11 cellular contexts compared by ENCODE assay signal in genomic region chr16:84360170-84360569, GRCh38. TPM values are rescaled to one million over a fixed set of nuclear protein-coding genes. Genes with fewer than 3 reads are reported as not detected.
DNase-seq lines count a peak whose midpoint lies in the region; ATAC-seq, FAIRE-seq and TF ChIP-seq lines count a peak whose summit lies in the region.
"Had no signal": no experiment of that assay in that cellular context is flagged by ENCODE, and none has a peak within 500 bp of the region (broad histone marks: within the 10 kb centered on the region; RNA-seq: fewer than 3 reads in every experiment).

No MANE protein-coding gene starts in this region.

- no peak overlapping the region for H4K5ac ChIP-seq in IMR-90 (ENCODE audit: low read depth, low read length)

- no peak overlapping the region for H2AK9ac ChIP-seq in IMR-90 (replicated peaks; ENCODE audit: low read depth, low read length, poor library complexity)

- H4K20me1 ChIP-seq in IMR-90 (ENCODE audit: insufficient read depth, low read length) = peaks cover 2% of the 10 kb centered on the region; the same call in 1 of the 2 replicates
- peaks cover 4% of the 10 kb centered on the region; the same call in 1 of the 2 replicates for H4K20me1 ChIP-seq in K562 (replicated peaks; ENCODE audit: control insufficient read depth, insufficient read depth, low read length)
- H4K20me1 ChIP-seq in SK-N-SH (ENCODE audit: insufficient read depth) = no peaks in the 10 kb centered on the region

- peaks cover 3% of the 10 kb centered on the region; the same call in 1 of the 2 replicates for H3K4me1 ChIP-seq in IMR-90 (ENCODE audit: control insufficient read depth, insufficient read depth, low read length)
- H3K4me1 ChIP-seq in K562 (replicated peaks in 1 of 2; ENCODE audit: control insufficient read depth in 2 of 2, insufficient read depth in 2 of 2, low read length in 2 of 2) = no peaks in the 10 kb centered on the region
- peaks cover 0 to 10% of the 10 kb centered on the region in 2 donors for H3K4me1 ChIP-seq in thyroid gland
- H3K4me1 ChIP-seq in SK-N-SH (ENCODE audit: control insufficient read depth in 1 of 2, insufficient read depth in 2 of 2, low read depth in 1 of 2, low read length in 1 of 2) = no peaks in the 10 kb centered on the region

- peak overlapping the region; percentile 52 for H3K4me3 Mint-ChIP-seq in activated CD4-positive, alpha-beta T cell treated with anti-CD3 and anti-CD28 coated beads, Interleukin-2, amount 10 ng/mL, durations not matched to agents 24 days and 14 days

- no peaks in the 10 kb centered on the region for H3F3A ChIP-seq in SK-N-SH (replicated peaks; ENCODE audit: insufficient read depth)

- H3K27me3 Mint-ChIP-seq in activated CD4-positive, alpha-beta T cell treated with anti-CD3 and anti-CD28 coated beads, Interleukin-2, amount 10 ng/mL, durations not matched to agents 24 days and 14 days = peaks cover 5% of the 10 kb centered on the region

- TF ChIP-seq RAD21 in IMR-90 (IDR thresholded peaks at IDR 0.05; ENCODE audit: low read length) (no peak), K562 (CRISPR knock-in tag; conservative IDR thresholded peaks at IDR 0.05 in 1 of 2, IDR thresholded peaks at IDR 0.05 in 1 of 2) (no peak), SK-N-SH (IDR thresholded peaks at IDR 0.05; ENCODE audit: low read length) (no peak)

- H3K79me1 ChIP-seq in IMR-90 (ENCODE audit: low read depth in 1 of 2, low read length in 2 of 2) = no peaks in the 10 kb centered on the region

- H2AK5ac ChIP-seq in IMR-90 (ENCODE audit: low read depth, low read length) = no peak overlapping the region

- WGBS in IMR-90 (ENCODE audit: extremely low coverage in 2 of 2, insufficient read length in 1 of 2), 2 experiments = 92% methylated on average over 8 of the region's 15 CpGs; no CpG with 5 or more reads in 1 of the 2 experiments
- 2% methylated on average over 15 of the region's 15 CpGs for WGBS in K562 (ENCODE audit: insufficient coverage, low coverage, missing lambda C conversion rate)
- 81 to 85% methylated on average over 15 of the region's 15 CpGs for WGBS in thyroid gland, 2 donors
- 76% methylated on average over 15 of the region's 15 CpGs for WGBS in SK-N-SH (ENCODE audit: low lambda C conversion rate)

- H3K36me3 ChIP-seq in IMR-90 (ENCODE audit: control insufficient read depth, insufficient read depth, low read length) (no peaks in the 10 kb centered on the region), K562 (ENCODE audit: control insufficient read depth, insufficient read depth, low read length) (no peaks in the 10 kb centered on the region), thyroid gland (no peaks in the 10 kb centered on the region), SK-N-SH (replicated peaks in 1 of 2; ENCODE audit: control insufficient read depth in 1 of 2, insufficient read depth in 2 of 2, low read length in 1 of 2) (no peaks in the 10 kb centered on the region)
- H3K36me3 ChIP-seq: heart right ventricle had no signal

- intact Hi-C loops in IMR-90 (cut with micrococcal nuclease) (no loop called here), K562 (cut with micrococcal nuclease) (no loop called here), thyroid gland (cut with DNase I) (no loop called here)
- intact Hi-C loops in activated CD4-positive, alpha-beta T cell treated with anti-CD3 and anti-CD28 coated beads, Interleukin-2, amount 10 ng/mL, durations not matched to agents 24 days and 14 days (cut with micrococcal nuclease) = no loop called here

- H3K4me3 ChIP-seq in IMR-90 (ENCODE audit: insufficient read depth, low read depth, low read length) (no peak overlapping the region), K562 (no peak overlapping the region), thyroid gland (replicated peaks in 1 of 3) (no peak overlapping the region), SK-N-SH (ENCODE audit: low read depth in 2 of 2, low read length in 1 of 2) (no peak overlapping the region)
- H3K4me3 ChIP-seq: heart right ventricle, mucosa of descending colon had no signal

- TF ChIP-seq POLR2A in IMR-90 (IDR thresholded peaks at IDR 0.05; ENCODE audit: low read depth, low read length) (no peak), K562 (conservative IDR thresholded peaks at IDR 0.05) (no peak), thyroid gland (IDR thresholded peaks at IDR 0.05) (no peak)

- no peak overlapping the region for H4K8ac ChIP-seq in IMR-90 (ENCODE audit: low read depth in 2 of 2, low read length in 2 of 2)

- CTCF ChIA-PET in IMR-90 (lab: Yijun Ruan, JAX) (no interaction called here), K562 (lab: Yijun Ruan, JAX; ENCODE audit: low intra/inter-chr PET ratio) (no interaction called here), SK-N-SH (lab: Yijun Ruan, JAX) (no interaction called here)

- no peak overlapping the region for H2BK5ac ChIP-seq in IMR-90 (ENCODE audit: low read depth, low read length, poor library complexity, severe bottlenecking)

- H3K9me3 Mint-ChIP-seq in activated CD4-positive, alpha-beta T cell treated with anti-CD3 and anti-CD28 coated beads, Interleukin-2, amount 10 ng/mL, durations not matched to agents 24 days and 14 days = peaks cover 7% of the 10 kb centered on the region

- in situ Hi-C loops in IMR-90 (cut with MboI; ENCODE audit: low sequenced_read_pairs) (no loop called here), K562 (cut with MboI) (no loop called here)

- H3K4me1 Mint-ChIP-seq in activated CD4-positive, alpha-beta T cell treated with anti-CD3 and anti-CD28 coated beads, Interleukin-2, amount 10 ng/mL, durations not matched to agents 24 days and 14 days = peaks cover 38% of the 10 kb centered on the region

- H3K27ac Mint-ChIP-seq in activated CD4-positive, alpha-beta T cell treated with anti-CD3 and anti-CD28 coated beads, Interleukin-2, amount 10 ng/mL, durations not matched to agents 24 days and 14 days = peak overlapping the region; percentile 57

- no peak overlapping the region for H3K56ac ChIP-seq in IMR-90 (ENCODE audit: extremely low read depth, insufficient read depth, low read length)

- H2BK15ac ChIP-seq in IMR-90 (ENCODE audit: low read depth, low read length) = no peak overlapping the region

- DNase-seq in IMR-90 (peak; percentile 25), K562 (ENCODE audit: extremely low read depth in 1 of 4, low spot score in 3 of 4) (no peak), thyroid gland (no peak), SK-N-SH (no peak)
- DNase-seq in activated CD4-positive, alpha-beta T cell treated with anti-CD3 and anti-CD28 coated beads, Interleukin-2, amount 10 ng/mL, durations not matched to agents 24 days and 14 days = peak; percentile 87
- peak; percentile 31 to 46 for DNase-seq in stimulated activated CD8-positive, alpha-beta memory T cell treated with anti-CD3 and anti-CD28 coated beads, Interleukin-15, amount 100 ng/mL, for 48 hours (ENCODE audit: low read depth in 2 of 2)
- no peak for DNase-seq in effector CD4-positive, alpha-beta T cell
- DNase-seq: heart right ventricle, NCI-H1930, SHP77 treated with DMSO at 0.1 percent for 48 hours had no signal

- H3K4me2 ChIP-seq in IMR-90 (ENCODE audit: low read depth, low read length) = no peak overlapping the region
- H3K4me2 ChIP-seq in K562 (ENCODE audit: insufficient read depth, low read length) = no peak overlapping the region
- H3K4me2 ChIP-seq in SK-N-SH = no peak overlapping the region

- no peak for ATAC-seq in IMR-90 (ENCODE audit: low read depth)
- ATAC-seq in K562 = no peak
- ATAC-seq: heart right ventricle, mucosa of descending colon had no signal

- H3K18ac ChIP-seq in IMR-90 (ENCODE audit: low read depth, low read length) = no peak overlapping the region

- H3K27me3 ChIP-seq in IMR-90 (ENCODE audit: control insufficient read depth, insufficient read depth, low read length) (peaks cover 58% of the 10 kb centered on the region), K562 (ENCODE audit: control insufficient read depth in 2 of 2, insufficient read depth in 2 of 2, low read length in 2 of 2) (peaks cover 54 to 77% of the 10 kb centered on the region in 2 experiments), thyroid gland (no peaks in the 10 kb centered on the region), SK-N-SH (ENCODE audit: insufficient read depth) (peaks cover 23% of the 10 kb centered on the region; the same call in 1 of the 2 replicates)

- no peaks in the 10 kb centered on the region for H3K79me2 ChIP-seq in K562 (ENCODE audit: control insufficient read depth, insufficient read depth, low read length)
- H3K79me2 ChIP-seq in SK-N-SH (ENCODE audit: insufficient read depth) = no peaks in the 10 kb centered on the region

- H3K4ac ChIP-seq in IMR-90 (ENCODE audit: low read depth, low read length) = no peak overlapping the region

- no peak overlapping the region for H2BK120ac ChIP-seq in IMR-90 (ENCODE audit: low read depth, low read length)

- H3K27ac ChIP-seq in IMR-90 (ENCODE audit: insufficient read depth, low read length) (no peak overlapping the region), K562 (ENCODE audit: extremely low read depth, low read depth, low read length) (no peak overlapping the region), thyroid gland (no peak overlapping the region), SK-N-SH (ENCODE audit: low read depth in 2 of 2, low read length in 1 of 2) (no peak overlapping the region)
- H3K27ac ChIP-seq: heart right ventricle had no signal

- TF ChIP-seq CTCF in IMR-90 (conservative IDR thresholded peaks at IDR 0.05; ENCODE audit: low read depth, low read length) (no peak), K562 (IDR thresholded peaks at IDR 0.05 in 2 of 3, conservative IDR thresholded peaks at IDR 0.05 in 1 of 3; ENCODE audit: insufficient read depth in 2 of 3, low read depth in 1 of 3, low read length in 3 of 3) (no peak), thyroid gland (IDR thresholded peaks at IDR 0.05) (no peak), SK-N-SH (IDR thresholded peaks at IDR 0.05) (no peak)

- no peak overlapping the region for H3K9ac ChIP-seq in IMR-90 (ENCODE audit: low read depth, low read length)
- no peak overlapping the region for H3K9ac ChIP-seq in K562 (ENCODE audit: insufficient read depth in 1 of 2, low read depth in 2 of 2, low read length in 2 of 2)
- no peak overlapping the region for H3K9ac ChIP-seq in SK-N-SH

- no peaks in the 10 kb centered on the region for H3K36me3 Mint-ChIP-seq in activated CD4-positive, alpha-beta T cell treated with anti-CD3 and anti-CD28 coated beads, Interleukin-2, amount 10 ng/mL, durations not matched to agents 24 days and 14 days (ENCODE audit: low read depth)

- no peak overlapping the region for H4K91ac ChIP-seq in IMR-90 (ENCODE audit: insufficient read depth, low read depth, low read length)

- H3K9me1 ChIP-seq in IMR-90 (ENCODE audit: insufficient read depth, low read length) (no peaks in the 10 kb centered on the region), K562 (ENCODE audit: control insufficient read depth, insufficient read depth, low read length) (no peaks in the 10 kb centered on the region)

- H2AFZ ChIP-seq in IMR-90 (replicated peaks; ENCODE audit: low read length, poor library complexity) (no peak overlapping the region), K562 (ENCODE audit: low read depth, low read length) (no peak overlapping the region), SK-N-SH (ENCODE audit: low read depth) (no peak overlapping the region)

- H3K14ac ChIP-seq in IMR-90 (replicated peaks; ENCODE audit: low read depth, low read length) = no peak overlapping the region

- no peak for FAIRE-seq in K562 (lab: Jason Lieb, UNC)

- no TSS peak for BruUV-seq in IMR-90 (replicated peaks; lab: Mats Ljungman, UMichigan)
- no TSS peak for BruUV-seq in K562 (replicated peaks; lab: Mats Ljungman, UMichigan)

- H2BK20ac ChIP-seq in IMR-90 (ENCODE audit: low read depth, low read length) = no peak overlapping the region

- no peak overlapping the region for H3K23ac ChIP-seq in IMR-90 (ENCODE audit: low read depth, low read length)

- H3K9me3 ChIP-seq in IMR-90 (ENCODE audit: control insufficient read depth, insufficient read depth, low read length) = no peaks in the 10 kb centered on the region; the same call in 1 of the 2 replicates
- H3K9me3 ChIP-seq in K562 (replicated peaks; ENCODE audit: control insufficient read depth, insufficient read depth, low read depth, low read length) = no peaks in the 10 kb centered on the region
- H3K9me3 ChIP-seq in thyroid gland = no peaks in the 10 kb centered on the region
- no peaks in the 10 kb centered on the region for H3K9me3 ChIP-seq in SK-N-SH
- H3K9me3 ChIP-seq: heart right ventricle, mucosa of descending colon had no signal

- POLR2A ChIA-PET in IMR-90 (lab: Charles Lee; ENCODE audit: unreplicated experiment) (no interaction called here), K562 (lab: Yijun Ruan, JAX) (no interaction called here), SK-N-SH (lab: Yijun Ruan, JAX) (no interaction called here)

- TF ChIP-seq EP300 in K562 (IDR thresholded peaks at IDR 0.05; ENCODE audit: low read length) = no peak
- no peak for TF ChIP-seq EP300 in SK-N-SH (IDR thresholded peaks at IDR 0.05; ENCODE audit: borderline replicate concordance in 1 of 2, low read depth in 1 of 2, low read length in 1 of 2)

- dilution Hi-C loops in IMR-90 (cut with HindIII; ENCODE audit: low sequenced_read_pairs, unreplicated experiment) = no loop called here

- H3K9me2 ChIP-seq in SK-N-SH = no peaks in the 10 kb centered on the region

RNA-seq across cellular contexts. Expression of gene ATP2C2, which starts 8.2 kb away (rescaled TPM):
- total RNA-seq in IMR-90 (2012; rRNA removed) = not detected in 2 replicates
- polyA plus RNA-seq in IMR-90 (2012; rRNA removed) = not detected in 2 replicates
- 0.07 TPM in 1 of 2 replicates, not detected in the other for polyA plus RNA-seq in IMR-90 (2012; cell fraction: cytosol; rRNA removed)
- not detected in 2 replicates for polyA plus RNA-seq in IMR-90 (2012; cell fraction: nucleus; rRNA removed; ENCODE audit: low replicate concordance)
- not detected in 2 replicates for total RNA-seq in activated CD4-positive, alpha-beta T cell treated with anti-CD3 and anti-CD28 coated beads, Interleukin-2, amount 10 ng/mL, durations not matched to agents 24 days and 14 days
- total RNA-seq in K562 (2011; cell fraction: chromatin; rRNA removed; ENCODE audit: low replicate concordance) = not detected in 2 replicates
- not detected in 2 replicates for total RNA-seq in K562 (2011; cell fraction: nucleolus; rRNA removed)
- total RNA-seq in K562 (2011; cell fraction: nucleoplasm; rRNA removed) = not detected in 2 replicates
- total RNA-seq in K562 (2014; rRNA removed) = not detected in 2 replicates
- not detected in 2 replicates for total RNA-seq in K562 (2014; rRNA removed; fragmentation: Illumina TruSeq; extraction: Trizol)
- total RNA-seq in K562 (2015; rRNA removed; fragmentation: Illumina TruSeq; extraction: Trizol) = not detected in 2 replicates
- 0.11 and 0.75 TPM in 2 replicates for total RNA-seq in K562 (2021)
- polyA plus RNA-seq in K562 (2011; rRNA removed) = not detected in 2 replicates
- polyA plus RNA-seq in K562 (2011; cell fraction: cytosol; rRNA removed) = not detected in 2 replicates
- polyA plus RNA-seq in K562 (2011; cell fraction: nucleus; rRNA removed) = not detected in 2 replicates
- polyA plus RNA-seq in K562 (2012) = not detected in 2 replicates
- not detected in 2 replicates for polyA plus RNA-seq in K562 (2014; fragmentation: Illumina TruSeq; extraction: Trizol)
- not detected for polyA plus RNA-seq in K562 (2014; fragmentation: Nextera tagmentation; extraction: Ambion mirVana)
- not detected in 2 replicates for polyA plus RNA-seq in K562 (2014; rRNA removed)
- not detected in 2 replicates for polyA minus RNA-seq in K562 (2011; rRNA and poly(A)+ RNA removed)
- not detected in 2 replicates for polyA minus RNA-seq in K562 (2011; cell fraction: cytosol; rRNA and poly(A)+ RNA removed)
- not detected in 2 replicates for polyA minus RNA-seq in K562 (2011; cell fraction: nucleus; rRNA and poly(A)+ RNA removed)
- 10 to 100 TPM; 12.9 to 26.9 (median 18.6) TPM for total RNA-seq in thyroid gland
- polyA plus RNA-seq in SK-N-SH (2012; rRNA removed) = 0.33 and 0.47 TPM in 2 replicates
- 0.14 and 0.17 TPM in 2 replicates for polyA plus RNA-seq in SK-N-SH (2012; cell fraction: cytosol; rRNA removed)
- polyA plus RNA-seq in SK-N-SH (2012; cell fraction: nucleus; rRNA removed) = 0.38 and 1.3 TPM in 2 replicates
- total RNA-seq: heart right ventricle had no signal

Comparison
In these comparisons a context has a peak if more than half of its experiments do, and no peak if none do; other contexts are left out.
1. DNase-seq: peak in IMR-90 (single experiment), activated CD4-positive, alpha-beta T cell treated with anti-CD3 and anti-CD28 coated beads, Interleukin-2, amount 10 ng/mL, durations not matched to agents 24 days and 14 days (single experiment) and stimulated activated CD8-positive, alpha-beta memory T cell treated with anti-CD3 and anti-CD28 coated beads, Interleukin-15, amount 100 ng/mL, for 48 hours (2 of 2); none in K562 (0 of 4), thyroid gland (0 of 2), effector CD4-positive, alpha-beta T cell (single experiment) and SK-N-SH (single experiment).
2. RNA of gene ATP2C2, which starts 8.2 kb away (total RNA-seq): 12.9 to 26.9 TPM in thyroid gland; not detected in IMR-90, not detected in activated CD4-positive, alpha-beta T cell treated with anti-CD3 and anti-CD28 coated beads, Interleukin-2, amount 10 ng/mL, durations not matched to agents 24 days and 14 days and 0.11 to 0.75 TPM in K562; every median in the first group is over 4 times any median in the second.